ENCODE assay signal across 1 cellular context in the genomic region with DNA sequence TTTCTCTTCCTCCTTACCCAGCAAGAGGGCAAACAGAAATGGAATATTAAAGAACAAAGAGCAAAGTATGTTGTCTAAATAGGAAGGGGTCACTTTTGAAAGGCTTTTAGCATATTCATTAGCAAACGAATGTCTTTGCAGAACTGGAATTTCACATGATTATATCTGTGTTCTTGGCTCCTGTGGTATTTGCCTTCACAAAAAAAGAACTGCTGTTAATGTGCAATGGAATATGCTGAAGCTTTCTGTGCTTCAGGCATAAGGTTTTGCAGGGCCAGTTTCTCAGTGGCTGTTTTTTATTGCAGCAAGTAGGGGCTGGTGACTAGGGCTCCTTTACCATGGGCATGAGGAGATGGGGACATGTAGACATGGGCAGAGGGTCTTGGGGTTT.
TF ChIP-seq lines count a peak whose summit lies in the region.

No MANE protein-coding gene starts in this region.

TF ChIP-seq in WTC11, 78 proteins besides CTCF, POLR2A, EP300 and RAD21 (continued from another document):
- TF ChIP-seq, protein P1, sequence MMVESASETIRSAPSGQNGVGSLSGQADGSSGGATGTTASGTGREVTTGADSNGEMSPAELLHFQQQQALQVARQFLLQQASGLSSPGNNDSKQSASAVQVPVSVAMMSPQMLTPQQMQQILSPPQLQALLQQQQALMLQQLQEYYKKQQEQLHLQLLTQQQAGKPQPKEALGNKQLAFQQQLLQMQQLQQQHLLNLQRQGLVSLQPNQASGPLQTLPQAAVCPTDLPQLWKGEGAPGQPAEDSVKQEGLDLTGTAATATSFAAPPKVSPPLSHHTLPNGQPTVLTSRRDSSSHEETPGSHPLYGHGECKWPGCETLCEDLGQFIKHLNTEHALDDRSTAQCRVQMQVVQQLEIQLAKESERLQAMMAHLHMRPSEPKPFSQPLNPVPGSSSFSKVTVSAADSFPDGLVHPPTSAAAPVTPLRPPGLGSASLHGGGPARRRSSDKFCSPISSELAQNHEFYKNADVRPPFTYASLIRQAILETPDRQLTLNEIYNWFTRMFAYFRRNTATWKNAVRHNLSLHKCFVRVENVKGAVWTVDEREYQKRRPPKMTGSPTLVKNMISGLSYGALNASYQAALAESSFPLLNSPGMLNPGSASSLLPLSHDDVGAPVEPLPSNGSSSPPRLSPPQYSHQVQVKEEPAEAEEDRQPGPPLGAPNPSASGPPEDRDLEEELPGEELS (CRISPR knock-in tag; IDR thresholded peaks at IDR 0.05) = no peak
- TF ChIP-seq, protein P2, sequence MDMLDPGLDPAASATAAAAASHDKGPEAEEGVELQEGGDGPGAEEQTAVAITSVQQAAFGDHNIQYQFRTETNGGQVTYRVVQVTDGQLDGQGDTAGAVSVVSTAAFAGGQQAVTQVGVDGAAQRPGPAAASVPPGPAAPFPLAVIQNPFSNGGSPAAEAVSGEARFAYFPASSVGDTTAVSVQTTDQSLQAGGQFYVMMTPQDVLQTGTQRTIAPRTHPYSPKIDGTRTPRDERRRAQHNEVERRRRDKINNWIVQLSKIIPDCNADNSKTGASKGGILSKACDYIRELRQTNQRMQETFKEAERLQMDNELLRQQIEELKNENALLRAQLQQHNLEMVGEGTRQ (CRISPR knock-in tag; IDR thresholded peaks at IDR 0.05) = no peak
- TF ChIP-seq SMAD4 (CRISPR knock-in tag; IDR thresholded peaks at IDR 0.05) = no peak
- TF ChIP-seq ZNF121 (CRISPR knock-in tag; IDR thresholded peaks at IDR 0.05) = no peak
- TF ChIP-seq FOXK1 (CRISPR knock-in tag; IDR thresholded peaks at IDR 0.05) = no peak
- no peak for TF ChIP-seq RELA (CRISPR knock-in tag; IDR thresholded peaks at IDR 0.05; ENCODE audit: borderline replicate concordance)
- no peak for TF ChIP-seq GABPB1 (CRISPR knock-in tag; IDR thresholded peaks at IDR 0.05)
- TF ChIP-seq, protein P3, sequence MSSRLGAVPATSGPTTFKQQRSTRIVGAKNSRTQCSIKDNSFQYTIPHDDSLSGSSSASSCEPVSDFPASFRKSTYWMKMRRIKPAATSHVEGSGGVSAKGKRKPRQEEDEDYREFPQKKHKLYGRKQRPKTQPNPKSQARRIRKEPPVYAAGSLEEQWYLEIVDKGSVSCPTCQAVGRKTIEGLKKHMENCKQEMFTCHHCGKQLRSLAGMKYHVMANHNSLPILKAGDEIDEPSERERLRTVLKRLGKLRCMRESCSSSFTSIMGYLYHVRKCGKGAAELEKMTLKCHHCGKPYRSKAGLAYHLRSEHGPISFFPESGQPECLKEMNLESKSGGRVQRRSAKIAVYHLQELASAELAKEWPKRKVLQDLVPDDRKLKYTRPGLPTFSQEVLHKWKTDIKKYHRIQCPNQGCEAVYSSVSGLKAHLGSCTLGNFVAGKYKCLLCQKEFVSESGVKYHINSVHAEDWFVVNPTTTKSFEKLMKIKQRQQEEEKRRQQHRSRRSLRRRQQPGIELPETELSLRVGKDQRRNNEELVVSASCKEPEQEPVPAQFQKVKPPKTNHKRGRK (CRISPR knock-in tag; IDR thresholded peaks at IDR 0.05; ENCODE audit: borderline replicate concordance) = no peak
